ENCODE assay signal across 19 cellular contexts in genomic region chr2:10194021-10194820, GRCh38.
DNase-seq lines count a peak whose midpoint lies in the region; ATAC-seq and TF ChIP-seq lines count a peak whose summit lies in the region.
"Had no signal": no experiment of that assay in that cellular context is flagged by ENCODE, and none has a peak within 500 bp of the region (broad histone marks: within the 10 kb centered on the region; RNA-seq: fewer than 3 reads in every experiment).

No MANE protein-coding gene starts in this region.

- H3K27ac Mint-ChIP-seq in Calu3 (ENCODE audit: unreplicated experiment), result no peak overlapping the region
- H3K27ac Mint-ChIP-seq: CD8-positive, alpha-beta memory T cell had no signal

- H4K20me1 ChIP-seq in SK-N-SH (ENCODE audit: insufficient read depth), result no peaks in the 10 kb centered on the region

- H3K36me3 ChIP-seq in SK-N-SH (replicated peaks in 1 of 2; ENCODE audit: control insufficient read depth in 1 of 2, insufficient read depth in 2 of 2, low read length in 1 of 2) (peaks cover 0 to 5% of the 10 kb centered on the region in 2 experiments), upper lobe of right lung (no peaks in the 10 kb centered on the region)
- H3K36me3 ChIP-seq: prostate gland had no signal

- no peak overlapping the region for H3K9ac ChIP-seq in SK-N-SH

- DNase-seq in SK-N-SH (peak; percentile 32), astrocyte of the hippocampus (ENCODE audit: low read depth, low spot score) (peak; percentile 41), iris pigment epithelial cell (ENCODE audit: low read depth) (peak; percentile 38), upper lobe of right lung (no peak), Calu3 (no peak), hepatic stellate cell (ENCODE audit: low spot score) (no peak), MV-4-11 (lab: John Stamatoyannopoulos, UW) (no peak)
- DNase-seq: activated naive CD4-positive, alpha-beta T cell treated with Interleukin-2 at 50 U/mL for 16 hours; CD8-positive, alpha-beta memory T cell; dorsolateral prefrontal cortex; NCI-H1694 treated with DMSO at 0.1 percent for 48 hours; NCI-H510A; SHP77; stimulated activated CD4-positive, alpha-beta T cell treated with anti-CD3 and anti-CD28 coated beads, Interleukin-12 subunit alpha, Interleukin-12 subunit beta, amount 100 ng/mL, for 4 hours; stimulated activated naive B cell treated with anti-CD40 and anti-IgM and Interleukin-4, amounts not matched to agents 10 μg/mL and 1 μg/mL and 100 μg/mL, for 72 hours; trophoblast cell had no signal

- H3K9me3 ChIP-seq in SK-N-SH, result no peaks in the 10 kb centered on the region
- H3K9me3 ChIP-seq in upper lobe of right lung, result no peaks in the 10 kb centered on the region
- H3K9me3 ChIP-seq: prostate gland had no signal

- H3K27me3 ChIP-seq in SK-N-SH (ENCODE audit: insufficient read depth) (no peaks in the 10 kb centered on the region), upper lobe of right lung (no peaks in the 10 kb centered on the region)

- intact Hi-C loops in upper lobe of right lung (cut with DNase I), result no loop called here
- intact Hi-C loops in Calu3 (cut with micrococcal nuclease; ENCODE audit: unreplicated experiment), result no loop called here

- H3K9me3 Mint-ChIP-seq in Calu3 (ENCODE audit: low read depth, unreplicated experiment), result peaks cover 6% of the 10 kb centered on the region
- H3K9me3 Mint-ChIP-seq: CD8-positive, alpha-beta memory T cell had no signal

- no peaks in the 10 kb centered on the region for H3K79me2 ChIP-seq in SK-N-SH (ENCODE audit: insufficient read depth)

- no peaks in the 10 kb centered on the region for H3K27me3 Mint-ChIP-seq in Calu3 (ENCODE audit: unreplicated experiment)
- H3K27me3 Mint-ChIP-seq: CD8-positive, alpha-beta memory T cell; stimulated activated naive B cell treated with anti-CD40 and anti-IgM and Interleukin-4, amounts not matched to agents 10 μg/mL and 1 μg/mL and 100 μg/mL, for 72 hours had no signal

- TF ChIP-seq CTCF in SK-N-SH (IDR thresholded peaks at IDR 0.05) (no peak), upper lobe of right lung (IDR thresholded peaks at IDR 0.05) (no peak), Calu3 (IDR thresholded peaks at IDR 0.05; ENCODE audit: unreplicated experiment) (no peak)

- WGBS in SK-N-SH (ENCODE audit: low lambda C conversion rate), result 91% methylated on average over 24 of the region's 24 CpGs

- no peak for TF ChIP-seq RAD21 in SK-N-SH (IDR thresholded peaks at IDR 0.05; ENCODE audit: low read length)

- H3K36me3 Mint-ChIP-seq in Calu3 (ENCODE audit: insufficient read depth, unreplicated experiment), result peaks cover 18% of the 10 kb centered on the region
- H3K36me3 Mint-ChIP-seq: CD8-positive, alpha-beta memory T cell had no signal

- H3K4me1 Mint-ChIP-seq in Calu3 (ENCODE audit: low read depth, unreplicated experiment), result no peaks in the 10 kb centered on the region
- H3K4me1 Mint-ChIP-seq: CD8-positive, alpha-beta memory T cell had no signal

- H3K9me2 ChIP-seq in SK-N-SH, result no peaks in the 10 kb centered on the region

- peaks cover 0 to 25% of the 10 kb centered on the region in 2 experiments; a peak in 1 of 4 replicates for H3K4me1 ChIP-seq in SK-N-SH (ENCODE audit: control insufficient read depth in 1 of 2, insufficient read depth in 2 of 2, low read depth in 1 of 2, low read length in 1 of 2)
- H3K4me1 ChIP-seq in upper lobe of right lung, result peaks cover 3% of the 10 kb centered on the region
- H3K4me1 ChIP-seq: prostate gland had no signal

- no peak overlapping the region for H3K4me2 ChIP-seq in SK-N-SH

- no peak overlapping the region for H3K4me3 ChIP-seq in SK-N-SH (ENCODE audit: low read depth in 2 of 2, low read length in 1 of 2)
- H3K4me3 ChIP-seq in upper lobe of right lung, result no peak overlapping the region
- H3K4me3 ChIP-seq: dorsolateral prefrontal cortex, prostate gland had no signal

- no peak for TF ChIP-seq EP300 in SK-N-SH (IDR thresholded peaks at IDR 0.05; ENCODE audit: borderline replicate concordance in 1 of 2, low read depth in 1 of 2, low read length in 1 of 2)

- peaks cover 4% of the 10 kb centered on the region for H3F3A ChIP-seq in SK-N-SH (replicated peaks; ENCODE audit: insufficient read depth)

- no TSS peak for BruUV-seq in Calu3 (replicated peaks; lab: Mats Ljungman, UMichigan)

- CTCF ChIA-PET in SK-N-SH (lab: Yijun Ruan, JAX) (interaction anchor here (0.9 to 1.7 kb wide), 3 partner anchors 11 to 21 kb away, joined by 3 to 5 read pairs (median 4); no protein-coding TSS in a partner anchor), Calu3 (lab: Charles Lee) (no interaction called here)

- no peak overlapping the region; the same call in 1 of the 2 replicates for H2AFZ ChIP-seq in SK-N-SH (ENCODE audit: low read depth)

- ATAC-seq in SK-N-SH treated with all-trans-retinoic acid at 6 μM for 48 hours (no peak), upper lobe of right lung (no peak)
- ATAC-seq: stimulated activated naive B cell treated with anti-CD40 and anti-IgM and Interleukin-4, amounts not matched to agents 10 μg/mL and 1 μg/mL and 100 μg/mL, for 72 hours had no signal

- H3K27ac ChIP-seq in SK-N-SH (ENCODE audit: low read depth in 2 of 2, low read length in 1 of 2) (no peak overlapping the region), upper lobe of right lung (peak overlapping the region; percentile 30)
- H3K27ac ChIP-seq: 22Rv1, prostate gland had no signal

- no peak overlapping the region for H3K4me3 Mint-ChIP-seq in Calu3 (ENCODE audit: low read depth, unreplicated experiment)
- H3K4me3 Mint-ChIP-seq: CD8-positive, alpha-beta memory T cell; stimulated activated naive B cell treated with anti-CD40 and anti-IgM and Interleukin-4, amounts not matched to agents 10 μg/mL and 1 μg/mL and 100 μg/mL, for 72 hours had no signal

- POLR2A ChIA-PET in SK-N-SH (lab: Yijun Ruan, JAX), result interaction anchor here (0.7 kb wide), 1 partner anchor 23 kb away, joined by 3 read pairs; no protein-coding TSS in a partner anchor

TF ChIP-seq in SK-N-SH, 30 proteins besides CTCF, POLR2A, EP300 and RAD21 (continues in another document):
- no peak for TF ChIP-seq CHD2 (IDR thresholded peaks at IDR 0.05; ENCODE audit: low read length, partially characterized antibody)
- TF ChIP-seq TCF12 (IDR thresholded peaks at IDR 0.05), result no peak
- TF ChIP-seq MEF2A (IDR thresholded peaks at IDR 0.05; ENCODE audit: borderline replicate concordance, low read depth), result no peak
- TF ChIP-seq, protein P1, sequence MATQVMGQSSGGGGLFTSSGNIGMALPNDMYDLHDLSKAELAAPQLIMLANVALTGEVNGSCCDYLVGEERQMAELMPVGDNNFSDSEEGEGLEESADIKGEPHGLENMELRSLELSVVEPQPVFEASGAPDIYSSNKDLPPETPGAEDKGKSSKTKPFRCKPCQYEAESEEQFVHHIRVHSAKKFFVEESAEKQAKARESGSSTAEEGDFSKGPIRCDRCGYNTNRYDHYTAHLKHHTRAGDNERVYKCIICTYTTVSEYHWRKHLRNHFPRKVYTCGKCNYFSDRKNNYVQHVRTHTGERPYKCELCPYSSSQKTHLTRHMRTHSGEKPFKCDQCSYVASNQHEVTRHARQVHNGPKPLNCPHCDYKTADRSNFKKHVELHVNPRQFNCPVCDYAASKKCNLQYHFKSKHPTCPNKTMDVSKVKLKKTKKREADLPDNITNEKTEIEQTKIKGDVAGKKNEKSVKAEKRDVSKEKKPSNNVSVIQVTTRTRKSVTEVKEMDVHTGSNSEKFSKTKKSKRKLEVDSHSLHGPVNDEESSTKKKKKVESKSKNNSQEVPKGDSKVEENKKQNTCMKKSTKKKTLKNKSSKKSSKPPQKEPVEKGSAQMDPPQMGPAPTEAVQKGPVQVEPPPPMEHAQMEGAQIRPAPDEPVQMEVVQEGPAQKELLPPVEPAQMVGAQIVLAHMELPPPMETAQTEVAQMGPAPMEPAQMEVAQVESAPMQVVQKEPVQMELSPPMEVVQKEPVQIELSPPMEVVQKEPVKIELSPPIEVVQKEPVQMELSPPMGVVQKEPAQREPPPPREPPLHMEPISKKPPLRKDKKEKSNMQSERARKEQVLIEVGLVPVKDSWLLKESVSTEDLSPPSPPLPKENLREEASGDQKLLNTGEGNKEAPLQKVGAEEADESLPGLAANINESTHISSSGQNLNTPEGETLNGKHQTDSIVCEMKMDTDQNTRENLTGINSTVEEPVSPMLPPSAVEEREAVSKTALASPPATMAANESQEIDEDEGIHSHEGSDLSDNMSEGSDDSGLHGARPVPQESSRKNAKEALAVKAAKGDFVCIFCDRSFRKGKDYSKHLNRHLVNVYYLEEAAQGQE (IDR thresholded peaks at IDR 0.05; ENCODE audit: low read depth, low read length), result no peak
- no peak for TF ChIP-seq GATA2 (CRISPR knock-in tag; IDR thresholded peaks at IDR 0.05)
- TF ChIP-seq YY1 (IDR thresholded peaks at IDR 0.05; ENCODE audit: low read depth), result no peak

TF ChIP-seq in SK-N-SH treated with all-trans-retinoic acid at 6 μM for 48 hours, 23 proteins besides CTCF, POLR2A, EP300 and RAD21 (continues in another document):
- TF ChIP-seq SNAI2 (CRISPR knock-in tag; IDR thresholded peaks at IDR 0.05), result no peak
- no peak for TF ChIP-seq PATZ1 (CRISPR knock-in tag; IDR thresholded peaks at IDR 0.05; ENCODE audit: borderline replicate concordance)
- TF ChIP-seq PPARA (CRISPR knock-in tag; IDR thresholded peaks at IDR 0.05; ENCODE audit: borderline replicate concordance), result no peak

Comparison
In these comparisons a context has a peak if more than half of its experiments do, and no peak if none do; other contexts are left out.
1. DNase-seq: peak in SK-N-SH (single experiment), astrocyte of the hippocampus (single experiment) and iris pigment epithelial cell (single experiment); none in upper lobe of right lung (single experiment), Calu3 (single experiment), hepatic stellate cell (single experiment) and MV-4-11 (single experiment).